Comparison of ENCODE assay signal across 1 cellular context in genomic region chr9:22157271-22157670, GRCh38.
TF ChIP-seq lines count a peak whose summit lies in the region.

No MANE protein-coding gene starts in this region.

TF ChIP-seq in IMR-90, 13 proteins besides CTCF, POLR2A, EP300 and RAD21:
- TF ChIP-seq NFE2L2 (IDR thresholded peaks at IDR 0.05; ENCODE audit: low read depth, low read length) (no peak), BHLHE40 (IDR thresholded peaks at IDR 0.05; ENCODE audit: low read depth, low read length) (no peak), SMC3 (IDR thresholded peaks at IDR 0.05; ENCODE audit: low read depth, low read length) (no peak), FOS (IDR thresholded peaks at IDR 0.05; ENCODE audit: low read depth, low read length) (no peak), MAZ (IDR thresholded peaks at IDR 0.05; ENCODE audit: borderline replicate concordance, low read depth, low read length) (no peak), RFX5 (IDR thresholded peaks at IDR 0.05; ENCODE audit: low read depth, low read length) (no peak), MAFK (IDR thresholded peaks at IDR 0.05; ENCODE audit: low read depth, low read length) (no peak), USF2 (IDR thresholded peaks at IDR 0.05; ENCODE audit: low read depth, low read length) (no peak), CHD1 (IDR thresholded peaks at IDR 0.05; ENCODE audit: low read depth, low read length) (no peak), RCOR1 (IDR thresholded peaks at IDR 0.05; ENCODE audit: insufficient replicate concordance, low read length) (no peak), ELK1 (IDR thresholded peaks at IDR 0.05; ENCODE audit: borderline replicate concordance, low read depth, low read length) (no peak)
TF ChIP-seq in IMR-90: peak in this region for 0.
